ENCODE assay signal across 9 cellular contexts in genomic region chr12:66035289-66035961, GRCh38.
A peak's percentile ranks its signal among the peaks of the same experiment; 100 is the strongest.
DNase-seq lines count a peak whose midpoint lies in the region; ATAC-seq and TF ChIP-seq lines count a peak whose summit lies in the region.
"Had no signal": no experiment of that assay in that cellular context is flagged by ENCODE, and none has a peak within 500 bp of the region (broad histone marks: within the 10 kb centered on the region; RNA-seq: fewer than 3 reads in every experiment).

No MANE protein-coding gene starts in this region.

- no peak for ATAC-seq in activated CD4-positive, alpha-beta T cell treated with anti-CD3 and anti-CD28 coated beads for 36 hours
- ATAC-seq in GM19455 (IDR thresholded peaks at IDR 0.05; ENCODE audit: unreplicated experiment): no peak
- ATAC-seq in GM21786 (IDR thresholded peaks at IDR 0.05; ENCODE audit: unreplicated experiment): no peak

- TF ChIP-seq CTCF in GM12873 (IDR thresholded peaks at IDR 0.05; ENCODE audit: insufficient read depth, low read depth, low read length, missing control alignments): peak; percentile 23
- TF ChIP-seq CTCF in fibroblast of villous mesenchyme (IDR thresholded peaks at IDR 0.05; ENCODE audit: insufficient read depth, low read depth, low read length): peak; percentile 55

- peak overlapping the region; percentile 59 for H3K27ac ChIP-seq in ACC112 (ENCODE audit: low read depth, low read length)
- H3K27ac ChIP-seq: tibial nerve had no signal

- H3K9me3 ChIP-seq in MG63: no peaks in the 10 kb centered on the region
- H3K9me3 ChIP-seq: tibial nerve had no signal

- no peaks in the 10 kb centered on the region for H3K4me1 Mint-ChIP-seq in activated CD4-positive, alpha-beta T cell treated with anti-CD3 and anti-CD28 coated beads for 36 hours

- no peaks in the 10 kb centered on the region for H3K9me3 Mint-ChIP-seq in activated CD4-positive, alpha-beta T cell treated with anti-CD3 and anti-CD28 coated beads for 36 hours (ENCODE audit: low read depth)

- no peak overlapping the region for H2AFZ ChIP-seq in ACC112 (ENCODE audit: low read length, unreplicated experiment)

- intact Hi-C loops in activated CD4-positive, alpha-beta T cell treated with anti-CD3 and anti-CD28 coated beads for 36 hours (cut with DNase I, micrococcal nuclease): loop anchor here in 1 of 2 experiments (2.0 to 5.0 kb wide), 2 partner anchors 478 to 729 kb away; no protein-coding TSS in a partner anchor

- CTCF ChIA-PET in activated CD4-positive, alpha-beta T cell treated with anti-CD3 and anti-CD28 coated beads for 36 hours (lab: Charles Lee): interaction anchor here (0.6 to 1.5 kb wide), 3 partner anchors 14 to 496 kb away, joined by 3 to 7 read pairs (median 3); no protein-coding TSS in a partner anchor

- H3K79me2 ChIP-seq in ACC112 (ENCODE audit: control insufficient read depth, insufficient read depth, low read length, unreplicated experiment): no peaks in the 10 kb centered on the region

- H3K27me3 Mint-ChIP-seq in activated CD4-positive, alpha-beta T cell treated with anti-CD3 and anti-CD28 coated beads for 36 hours: peaks cover 22% of the 10 kb centered on the region

- no peak overlapping the region for H3K27ac Mint-ChIP-seq in activated CD4-positive, alpha-beta T cell treated with anti-CD3 and anti-CD28 coated beads for 36 hours

- no peaks in the 10 kb centered on the region for H3K27me3 ChIP-seq in ACC112 (ENCODE audit: insufficient read depth, low read length)
- H3K27me3 ChIP-seq in MG63: no peaks in the 10 kb centered on the region
- H3K27me3 ChIP-seq: tibial nerve had no signal

- peaks cover 16% of the 10 kb centered on the region for H3K4me1 ChIP-seq in ACC112 (ENCODE audit: control insufficient read depth, insufficient read depth, low read length, unreplicated experiment)
- H3K4me1 ChIP-seq: tibial nerve had no signal

- no peak overlapping the region for H3K4me3 Mint-ChIP-seq in activated CD4-positive, alpha-beta T cell treated with anti-CD3 and anti-CD28 coated beads for 36 hours

- no peaks in the 10 kb centered on the region for H3K36me3 ChIP-seq in ACC112 (ENCODE audit: insufficient read depth, low read length)
- no peaks in the 10 kb centered on the region for H3K36me3 ChIP-seq in MG63
- H3K36me3 ChIP-seq: tibial nerve had no signal

- H3K4me3 ChIP-seq in ACC112 (ENCODE audit: low read depth, low read length) (no peak overlapping the region), fibroblast of villous mesenchyme (ENCODE audit: low read depth, low read length) (no peak overlapping the region), MG63 (no peak overlapping the region)
- H3K4me3 ChIP-seq: tibial nerve had no signal

- DNase-seq in RKO (ENCODE audit: low spot score): peak; percentile 83
- peak; percentile 72 for DNase-seq in fibroblast of villous mesenchyme (ENCODE audit: low read depth)
- no peak for DNase-seq in activated CD4-positive, alpha-beta T cell treated with anti-CD3 and anti-CD28 coated beads for 36 hours
- no peak for DNase-seq in MG63

- POLR2A ChIA-PET in activated CD4-positive, alpha-beta T cell treated with anti-CD3 and anti-CD28 coated beads for 36 hours (lab: Charles Lee): no interaction called here

- H3K36me3 Mint-ChIP-seq in activated CD4-positive, alpha-beta T cell treated with anti-CD3 and anti-CD28 coated beads for 36 hours (ENCODE audit: low read depth): no peaks in the 10 kb centered on the region

Comparison
In these comparisons a context has a peak if more than half of its experiments do, and no peak if none do; other contexts are left out.
1. DNase-seq: peak in RKO (single experiment) and fibroblast of villous mesenchyme (single experiment); none in activated CD4-positive, alpha-beta T cell treated with anti-CD3 and anti-CD28 coated beads for 36 hours (single experiment) and MG63 (single experiment).